ENCODE assay signal across 9 cellular contexts in genomic region chr1:153921080-153921802, GRCh38. TPM values are rescaled to one million over a fixed set of nuclear protein-coding genes. Genes with fewer than 3 reads are reported as not detected.
DNase-seq lines count a peak whose midpoint lies in the region; ATAC-seq and TF ChIP-seq lines count a peak whose summit lies in the region.
"Had no signal": no experiment of that assay in that cellular context is flagged by ENCODE, and none has a peak within 500 bp of the region (broad histone marks: within the 10 kb centered on the region; RNA-seq: fewer than 3 reads in every experiment).

No MANE protein-coding gene starts in this region.

- H3K9ac ChIP-seq in mesendoderm (ENCODE audit: low read length): peak overlapping the region; percentile 81

- H3K27me3 ChIP-seq in cardiac muscle cell (no peaks in the 10 kb centered on the region), brain microvascular endothelial cell (replicated peaks) (no peaks in the 10 kb centered on the region), mesendoderm (ENCODE audit: insufficient read depth, low read length, poor library complexity) (no peaks in the 10 kb centered on the region), uterus (no peaks in the 10 kb centered on the region)

- no peak for TF ChIP-seq POLR2A in uterus (IDR thresholded peaks at IDR 0.05)

- H3K79me1 ChIP-seq in mesendoderm (ENCODE audit: low read length): peaks cover 6% of the 10 kb centered on the region

- no peak overlapping the region for H2BK120ac ChIP-seq in mesendoderm (ENCODE audit: low read depth, low read length)

- H3K36me3 ChIP-seq in cardiac muscle cell (no peaks in the 10 kb centered on the region), brain microvascular endothelial cell (replicated peaks) (no peaks in the 10 kb centered on the region), mesendoderm (ENCODE audit: control insufficient read depth, insufficient read depth, low read length) (no peaks in the 10 kb centered on the region), uterus (no peaks in the 10 kb centered on the region)

- DNase-seq in cardiac muscle cell (ENCODE audit: low read depth in 1 of 2, low spot score in 1 of 2): no peak
- DNase-seq in left ventricle myocardium superior: no peak
- DNase-seq in brain microvascular endothelial cell: no peak
- no peak for DNase-seq in mesendoderm
- no peak for DNase-seq in uterus
- DNase-seq in cortex of kidney (lab: John Stamatoyannopoulos, UW): no peak
- DNase-seq in activated CD4-positive, alpha-beta T cell treated with anti-CD3 and anti-CD28 coated beads, Interleukin-2, amount 50 U/mL, for 4 hours: no peak
- DNase-seq: NCI-H2029 had no signal

- no peak overlapping the region for H2BK15ac ChIP-seq in mesendoderm (replicated peaks; ENCODE audit: low read depth)

- H3K4me1 ChIP-seq in cardiac muscle cell (ENCODE audit: low read depth) (peaks cover 30% of the 10 kb centered on the region), mesendoderm (ENCODE audit: control insufficient read depth, low read depth, low read length) (peaks cover 10% of the 10 kb centered on the region), uterus (peaks cover 4 to 13% of the 10 kb centered on the region in 2 donors)

- peak overlapping the region; percentile 66 for H3K4me3 ChIP-seq in cardiac muscle cell
- H3K4me3 ChIP-seq in brain microvascular endothelial cell (ENCODE audit: low read depth, low read length): peak overlapping the region; percentile 87
- peak overlapping the region; percentile 40 for H3K4me3 ChIP-seq in mesendoderm (ENCODE audit: low read length)
- H3K4me3 ChIP-seq in uterus: peak overlapping the region; percentile 67 to 95

- TF ChIP-seq CTCF in cardiac muscle cell (IDR thresholded peaks at IDR 0.05; ENCODE audit: low read depth, low read length) (no peak), brain microvascular endothelial cell (IDR thresholded peaks at IDR 0.05; ENCODE audit: low read depth, low read length, missing control alignments) (no peak), uterus (IDR thresholded peaks at IDR 0.05) (no peak)

- H3K23ac ChIP-seq in mesendoderm (ENCODE audit: low read length): no peak overlapping the region

- peak overlapping the region; percentile 86 for H3K56ac ChIP-seq in mesendoderm (ENCODE audit: low read length)

- no peaks in the 10 kb centered on the region for H3K9me3 ChIP-seq in cardiac muscle cell (ENCODE audit: low read depth)
- no peaks in the 10 kb centered on the region for H3K9me3 ChIP-seq in uterus

- H4K5ac ChIP-seq in mesendoderm (ENCODE audit: low read length): no peak overlapping the region

- peaks cover 46% of the 10 kb centered on the region for H3K79me2 ChIP-seq in mesendoderm (ENCODE audit: control insufficient read depth, insufficient read depth, low read length)

- no peak overlapping the region for H2AK5ac ChIP-seq in mesendoderm (ENCODE audit: low read length)

- H3K4ac ChIP-seq in mesendoderm (ENCODE audit: low read depth, low read length): no peak overlapping the region

- WGBS in mesendoderm (ENCODE audit: extremely low coverage, insufficient coverage, low lambda C conversion rate): no CpG with 5 or more reads among the region's 3 CpGs

- in situ Hi-C loops in brain microvascular endothelial cell (cut with HindIII; ENCODE audit: low pct_ligation_motif_present, low sequenced_read_pairs): no loop called here

- no peak overlapping the region for H2BK5ac ChIP-seq in mesendoderm (ENCODE audit: low read length)

- peak overlapping the region; percentile 92 for H3K27ac ChIP-seq in cardiac muscle cell
- H3K27ac ChIP-seq in brain microvascular endothelial cell: no peak overlapping the region
- H3K27ac ChIP-seq in mesendoderm (ENCODE audit: low read depth, low read length): no peak overlapping the region
- peak overlapping the region; percentile 88 to 97 for H3K27ac ChIP-seq in uterus

- intact Hi-C loops in left ventricle myocardium superior (cut with micrococcal nuclease): loop anchor here (10.0 kb wide), 1 partner anchor 96 kb away; no protein-coding TSS in a partner anchor
- intact Hi-C loops in uterus (cut with DNase I; ENCODE audit: low total_unique reads): no loop called here

- no peak overlapping the region for H4K8ac ChIP-seq in mesendoderm (ENCODE audit: low read depth, low read length)

- peak overlapping the region; percentile 88 for H3K4me2 ChIP-seq in mesendoderm (ENCODE audit: low read length)

- ATAC-seq in left ventricle myocardium superior: no peak
- no peak for ATAC-seq in GM19324 (IDR thresholded peaks at IDR 0.05; ENCODE audit: low FRiP score, unreplicated experiment)

- no peak overlapping the region for H3K18ac ChIP-seq in mesendoderm (ENCODE audit: low read length)

RNA-seq across cellular contexts. Expression of gene GATAD2B, which starts 1.5 kb away (rescaled TPM):
- total RNA-seq in cardiac muscle cell (10.8 and 19.6 TPM in 2 replicates), left ventricle myocardium superior (34.6 TPM), uterus (10 to 100 TPM in 3 of 4 donors, 1 to 10 TPM in 1; 7.1 to 79.0 (median 26.6) TPM)
- polyA plus RNA-seq in cardiac muscle cell: 8.1 and 11.8 TPM in 2 replicates
- 15.9 TPM for polyA plus RNA-seq in mesendoderm (2013, experiment 1 of 2)
- 14.8 TPM for polyA plus RNA-seq in mesendoderm (2013, experiment 2 of 2)

RNA-seq across cellular contexts. Expression of gene DENND4B, which starts 25.3 kb away (rescaled TPM):
- total RNA-seq in cardiac muscle cell (31.3 and 42.3 TPM in 2 replicates), left ventricle myocardium superior (51.7 TPM), uterus (10 to 100 TPM in 3 of 4 donors, 1 to 10 TPM in 1; 5.6 to 94.9 (median 30.1) TPM)
- 48.1 and 61.2 TPM in 2 replicates for polyA plus RNA-seq in cardiac muscle cell
- 32.3 TPM for polyA plus RNA-seq in mesendoderm (2013, experiment 1 of 2)
- 29.1 TPM for polyA plus RNA-seq in mesendoderm (2013, experiment 2 of 2)

RNA-seq across cellular contexts. Expression of gene CRTC2, which starts 37.2 kb away (rescaled TPM):
- 11.9 and 17.9 TPM in 2 replicates for total RNA-seq in cardiac muscle cell
- 24.8 and 34.4 TPM in 2 replicates for polyA plus RNA-seq in cardiac muscle cell
- total RNA-seq in left ventricle myocardium superior: 21.2 TPM
- 15.4 TPM for polyA plus RNA-seq in mesendoderm (2013, experiment 1 of 2)
- polyA plus RNA-seq in mesendoderm (2013, experiment 2 of 2): 14.7 TPM
- 10 to 100 TPM in 2 of 4 donors, 1 to 10 TPM in 2; 5.9 to 57.2 (median 15.5) TPM for total RNA-seq in uterus

RNA-seq across cellular contexts. Expression of gene SLC39A1, which starts 42.1 kb away (rescaled TPM):
- total RNA-seq in cardiac muscle cell: 75.8 and 83.4 TPM in 2 replicates
- 71.2 and 72.6 TPM in 2 replicates for polyA plus RNA-seq in cardiac muscle cell
- total RNA-seq in left ventricle myocardium superior: 45.8 TPM
- polyA plus RNA-seq in mesendoderm (2013, experiment 1 of 2): 162 TPM
- 160 TPM for polyA plus RNA-seq in mesendoderm (2013, experiment 2 of 2)
- 10 to 100 TPM; 66.3 to 96.2 (median 83.6) TPM for total RNA-seq in uterus

RNA-seq across cellular contexts. Expression of gene CREB3L4, which starts 46.5 kb away (rescaled TPM):
- total RNA-seq in cardiac muscle cell: 34.0 and 49.5 TPM in 2 replicates
- polyA plus RNA-seq in cardiac muscle cell: 25.3 and 31.5 TPM in 2 replicates
- 5.0 TPM for total RNA-seq in left ventricle myocardium superior
- polyA plus RNA-seq in mesendoderm (2013, experiment 1 of 2): 15.2 TPM
- polyA plus RNA-seq in mesendoderm (2013, experiment 2 of 2): 13.7 TPM
- 10 to 100 TPM in 3 of 4 donors, 1 to 10 TPM in 1; 1.8 to 16.1 (median 13.0) TPM for total RNA-seq in uterus

Comparison
In these comparisons a context has a peak if more than half of its experiments do, and no peak if none do; other contexts are left out.
1. H3K27ac ChIP-seq: peak in cardiac muscle cell (single experiment) and uterus (2 of 2); none in brain microvascular endothelial cell (single experiment) and mesendoderm (single experiment).
2. Peak in every context shown above with its lines, with median percentiles within 50 percentile points of each other: H3K4me3 ChIP-seq.